ENCODE assay signal across 16 cellular contexts in genomic region chr7:88337556-88337955, GRCh38. TPM values are rescaled to one million over a fixed set of nuclear protein-coding genes. Genes with fewer than 3 reads are reported as not detected.
A peak's percentile ranks its signal among the peaks of the same experiment; 100 is the strongest.
DNase-seq lines count a peak whose midpoint lies in the region; ATAC-seq, FAIRE-seq and TF ChIP-seq lines count a peak whose summit lies in the region.
"Had no signal": no experiment of that assay in that cellular context is flagged by ENCODE, and none has a peak within 500 bp of the region (broad histone marks: within the 10 kb centered on the region; RNA-seq: fewer than 3 reads in every experiment).

No MANE protein-coding gene starts in this region.

- H3K9me1 ChIP-seq in keratinocyte (ENCODE audit: control insufficient read depth, extremely low read depth, insufficient read depth, low read length): no peaks in the 10 kb centered on the region

- TF ChIP-seq CTCF in astrocyte of the spinal cord (IDR thresholded peaks at IDR 0.05; ENCODE audit: low read depth, low read length) (no peak), keratinocyte (optimal IDR thresholded peaks at IDR 0.05 in 1 of 3, IDR thresholded peaks at IDR 0.05 in 1 of 3, conservative IDR thresholded peaks at IDR 0.05 in 1 of 3; ENCODE audit: extremely low read depth in 1 of 3, insufficient read depth in 2 of 3, low read length in 3 of 3) (no peak)

- no peak overlapping the region for H3K9ac ChIP-seq in keratinocyte (ENCODE audit: control insufficient read depth, extremely low read depth, insufficient read depth, low read length)

- H3K27me3 ChIP-seq in keratinocyte (ENCODE audit: control insufficient read depth, extremely low read depth, insufficient read depth, low read length): no peaks in the 10 kb centered on the region

- no peaks in the 10 kb centered on the region for H4K20me1 ChIP-seq in keratinocyte (ENCODE audit: control insufficient read depth, extremely low read depth, insufficient read depth, low read length)

- no peak overlapping the region for H2AFZ ChIP-seq in keratinocyte (ENCODE audit: control insufficient read depth, low read length)

- dilution Hi-C loops in keratinocyte (cut with MboI; ENCODE audit: extremely low pct_ligation_motif_present, low sequenced_read_pairs): no loop called here

- no peak overlapping the region for H3K27ac ChIP-seq in keratinocyte (ENCODE audit: control insufficient read depth, insufficient read depth, low read length)
- H3K27ac ChIP-seq: skin epidermis had no signal

- no peaks in the 10 kb centered on the region for H3K79me2 ChIP-seq in keratinocyte (ENCODE audit: control insufficient read depth, insufficient read depth, low read length)

- no peak for ATAC-seq in HG02610 (IDR thresholded peaks at IDR 0.05; ENCODE audit: unreplicated experiment)
- no peak for ATAC-seq in HG03159 (IDR thresholded peaks at IDR 0.05; ENCODE audit: unreplicated experiment)
- ATAC-seq: activated CD8-positive, alpha-beta T cell treated with anti-CD3 and anti-CD28 coated beads, Interleukin-2, amount 10 ng/mL, durations not matched to agents 7 days and 5 days had no signal

- peak overlapping the region; percentile 4 for H3K4me2 ChIP-seq in keratinocyte (ENCODE audit: control insufficient read depth, extremely low read depth, insufficient read depth, low read depth, low read length)

- peak; percentile 25 for DNase-seq in ELR (ENCODE audit: low read depth)
- peak; percentile 56 for DNase-seq in M059J (ENCODE audit: low read depth)
- DNase-seq in astrocyte of the spinal cord (ENCODE audit: low read depth, low spot score): peak; percentile 67
- DNase-seq in keratinocyte (ENCODE audit: low read depth, low spot score): no peak
- DNase-seq in stimulated activated CD4-positive, alpha-beta T cell treated with anti-CD3 and anti-CD28 coated beads, Interleukin-4, amount 100 ng/mL, for 1 hour: no peak
- no peak for DNase-seq in AML-193 (lab: John Stamatoyannopoulos, UW)
- DNase-seq: activated CD8-positive, alpha-beta T cell treated with anti-CD3 and anti-CD28 coated beads, Interleukin-2, amount 10 ng/mL, durations not matched to agents 7 days and 5 days; caudate nucleus; CD4-positive, CD25-positive, alpha-beta regulatory T cell; NCI-H1436 treated with DMSO at 0.1 percent for 48 hours; NCI-H526 treated with DMSO at 0.1 percent for 48 hours; occipital lobe; SHP77 treated with DMSO at 0.1 percent for 48 hours had no signal

- H3K9me3 ChIP-seq in keratinocyte (ENCODE audit: control insufficient read depth, low read depth, low read length): peaks cover 2% of the 10 kb centered on the region

- H3K4me3 ChIP-seq in astrocyte of the spinal cord (ENCODE audit: low read depth, low read length) (no peak overlapping the region), keratinocyte (ENCODE audit: control insufficient read depth in 2 of 3, extremely low read depth in 1 of 3, insufficient read depth in 2 of 3, low read depth in 1 of 3, low read length in 3 of 3) (no peak overlapping the region)
- H3K4me3 ChIP-seq: skin epidermis had no signal

- in situ Hi-C loops in astrocyte of the spinal cord (cut with HindIII; ENCODE audit: low sequenced_read_pairs): no loop called here

- peak; percentile 89 for FAIRE-seq in keratinocyte (lab: Jason Lieb, UNC)

- H3K4me1 ChIP-seq in keratinocyte (ENCODE audit: control insufficient read depth, extremely low read depth, insufficient read depth, low read length): peaks cover 7% of the 10 kb centered on the region

- H3K36me3 ChIP-seq in keratinocyte (ENCODE audit: control insufficient read depth in 2 of 2, extremely low read depth in 1 of 2, insufficient read depth in 2 of 2, low read length in 2 of 2): no peaks in the 10 kb centered on the region

RNA-seq across cellular contexts. Expression of gene STEAP4, which starts 30.9 kb away (rescaled TPM):
- total RNA-seq in M059J (2014; rRNA removed; shearing (Covaris generic)): 0.02 TPM in 1 of 2 replicates, not detected in the other
- polyA plus RNA-seq in keratinocyte: 0.52 to 5.8 TPM (median 2.0 TPM) in 3 replicates
- polyA plus RNA-seq in keratinocyte (2011; ENCODE audit: low read depth): 20.3 TPM
- 0.43 and 0.77 TPM in 2 replicates for polyA plus RNA-seq in keratinocyte (2011; cell fraction: cytosol; rRNA removed)
- 4.7 and 6.1 TPM in 2 replicates for polyA plus RNA-seq in keratinocyte (2011; cell fraction: nucleus; rRNA removed)
- 0.39 and 13.3 TPM in 2 replicates for polyA plus RNA-seq in keratinocyte (2012; ENCODE audit: low replicate concordance)
- polyA minus RNA-seq in keratinocyte: 0.16 to 6.4 TPM (median 2.2 TPM) in 3 replicates
- 0.58 TPM for polyA minus RNA-seq in keratinocyte (2011; cell fraction: cytosol; rRNA and poly(A)+ RNA removed)
- 3.5 and 9.3 TPM in 2 replicates for polyA minus RNA-seq in keratinocyte (2011; cell fraction: nucleus; rRNA and poly(A)+ RNA removed)
- total RNA-seq: activated CD8-positive, alpha-beta T cell treated with anti-CD3 and anti-CD28 coated beads, Interleukin-2, amount 10 ng/mL, durations not matched to agents 7 days and 5 days; CD4-positive, CD25-positive, alpha-beta regulatory T cell had no signal
- polyA plus RNA-seq: CD4-positive, CD25-positive, alpha-beta regulatory T cell had no signal

Comparison
In these comparisons a context has a peak if more than half of its experiments do, and no peak if none do; other contexts are left out.
1. DNase-seq: peak in ELR (single experiment), M059J (single experiment) and astrocyte of the spinal cord (single experiment); none in keratinocyte (single experiment), stimulated activated CD4-positive, alpha-beta T cell treated with anti-CD3 and anti-CD28 coated beads, Interleukin-4, amount 100 ng/mL, for 1 hour (single experiment) and AML-193 (0 of 2).